Comparison of ENCODE assay signal across 10 cellular contexts in genomic region chr6:137926207-137926731, GRCh38. TPM values are rescaled to one million over a fixed set of nuclear protein-coding genes. Genes with fewer than 3 reads are reported as not detected.
A peak's percentile ranks its signal among the peaks of the same experiment; 100 is the strongest.
DNase-seq lines count a peak whose midpoint lies in the region; ATAC-seq and TF ChIP-seq lines count a peak whose summit lies in the region.
"Had no signal": no experiment of that assay in that cellular context is flagged by ENCODE, and none has a peak within 500 bp of the region (broad histone marks: within the 10 kb centered on the region; RNA-seq: fewer than 3 reads in every experiment).

No MANE protein-coding gene starts in this region.

- TF ChIP-seq POLR2A in gastroesophageal sphincter (IDR thresholded peaks at IDR 0.05), result no peak

- H3K4me3 Mint-ChIP-seq in T-helper 1 cell treated with Interleukin-12 subunit alpha and Interleukin-12 subunit beta and Interleukin-4 antibody, amounts not matched to agents 30 μg/mL and 1 μg/mL, for 36 hours, result no peak overlapping the region

- peak overlapping the region; percentile 51 for H3K27ac Mint-ChIP-seq in T-helper 1 cell treated with Interleukin-12 subunit alpha and Interleukin-12 subunit beta and Interleukin-4 antibody, amounts not matched to agents 30 μg/mL and 1 μg/mL, for 36 hours

- peak; percentile 70 for ATAC-seq in gastroesophageal sphincter
- no peak for ATAC-seq in HG02981 (IDR thresholded peaks at IDR 0.05; ENCODE audit: unreplicated experiment)
- ATAC-seq in HG03457 (IDR thresholded peaks at IDR 0.05; ENCODE audit: unreplicated experiment), result no peak

- no peak overlapping the region for H3K27ac ChIP-seq in gastroesophageal sphincter
- H3K27ac ChIP-seq: SJCRH30 had no signal

- no peaks in the 10 kb centered on the region for H3K36me3 ChIP-seq in gastroesophageal sphincter
- H3K36me3 ChIP-seq: SJCRH30 had no signal

- peaks cover 51% of the 10 kb centered on the region for H3K4me1 Mint-ChIP-seq in T-helper 1 cell treated with Interleukin-12 subunit alpha and Interleukin-12 subunit beta and Interleukin-4 antibody, amounts not matched to agents 30 μg/mL and 1 μg/mL, for 36 hours (ENCODE audit: low read depth)

- no peaks in the 10 kb centered on the region for H3K27me3 ChIP-seq in gastroesophageal sphincter
- H3K27me3 ChIP-seq: SJCRH30 had no signal

- TF ChIP-seq CTCF in gastroesophageal sphincter (IDR thresholded peaks at IDR 0.05), result no peak

- H3K27me3 Mint-ChIP-seq in T-helper 1 cell treated with Interleukin-12 subunit alpha and Interleukin-12 subunit beta and Interleukin-4 antibody, amounts not matched to agents 30 μg/mL and 1 μg/mL, for 36 hours (ENCODE audit: low read depth), result no peaks in the 10 kb centered on the region

- peaks cover 0 to 20% (median 0%) of the 10 kb centered on the region in 3 donors for H3K4me1 ChIP-seq in gastroesophageal sphincter

- TF ChIP-seq EP300 in gastroesophageal sphincter (IDR thresholded peaks at IDR 0.05), result no peak

- DNase-seq in T-helper 1 cell (no peak), RPMI7951 (ENCODE audit: low read depth) (peak; percentile 79), COR-L47 (lab: John Stamatoyannopoulos, UW) (no peak)
- DNase-seq in stimulated activated CD8-positive, alpha-beta memory T cell treated with anti-CD3 and anti-CD28 coated beads, Interleukin-4, amount 100 ng/mL, for 48 hours, result peak; percentile 69
- DNase-seq: left cardiac atrium had no signal

- WGBS in gastroesophageal sphincter (ENCODE audit: low coverage in 1 of 2), 2 donors, result 29% methylated on average over 1 of the region's 1 CpG; no CpG with 5 or more reads in 1 of the 2 donors

- H3K4me3 ChIP-seq in gastroesophageal sphincter, result no peak overlapping the region
- H3K4me3 ChIP-seq: SJCRH30 had no signal

- H3K9me3 ChIP-seq in gastroesophageal sphincter, result no peaks in the 10 kb centered on the region
- H3K9me3 ChIP-seq: SJCRH30 had no signal

- no peaks in the 10 kb centered on the region for H3K9me3 Mint-ChIP-seq in T-helper 1 cell treated with Interleukin-12 subunit alpha and Interleukin-12 subunit beta and Interleukin-4 antibody, amounts not matched to agents 30 μg/mL and 1 μg/mL, for 36 hours

- H3K36me3 Mint-ChIP-seq in T-helper 1 cell treated with Interleukin-12 subunit alpha and Interleukin-12 subunit beta and Interleukin-4 antibody, amounts not matched to agents 30 μg/mL and 1 μg/mL, for 36 hours (ENCODE audit: low read depth), result no peaks in the 10 kb centered on the region

RNA-seq across cellular contexts. Expression of gene TNFAIP3, which starts 59.2 kb away (rescaled TPM):
- 4.9 and 5.4 TPM in 2 replicates for total RNA-seq in RPMI7951 (2014; rRNA removed; shearing (Covaris generic))
- total RNA-seq in gastroesophageal sphincter, result 10 to 100 TPM; 11.2 to 40.7 (median 18.3) TPM

Comparison
In these comparisons a context has a peak if more than half of its experiments do, and no peak if none do; other contexts are left out.
1. DNase-seq: peak in RPMI7951 (single experiment) and stimulated activated CD8-positive, alpha-beta memory T cell treated with anti-CD3 and anti-CD28 coated beads, Interleukin-4, amount 100 ng/mL, for 48 hours (single experiment); none in T-helper 1 cell (0 of 5) and COR-L47 (single experiment).